Comparison of ENCODE assay signal across 25 cellular contexts in genomic region chr1:63064135-63064534, GRCh38.
"Had no signal": no experiment of that assay in that cellular context is flagged by ENCODE, and none has a peak within 500 bp of the region (broad histone marks: within the 10 kb centered on the region; RNA-seq: fewer than 3 reads in every experiment).

No MANE protein-coding gene starts in this region.

- H3K27ac ChIP-seq: coronary artery, epithelial cell of prostate, esophagus squamous epithelium, gastrocnemius medialis, hepatocyte, left lung, lower lobe of right lung had no signal

- H3K9me3 Mint-ChIP-seq: effector memory CD8-positive, alpha-beta T cell; endodermal cell; naive thymus-derived CD8-positive, alpha-beta T cell had no signal

- H3K9me3 ChIP-seq: esophagus squamous epithelium, gastrocnemius medialis, left lung, lower lobe of right lung, mucosa of descending colon had no signal

- H3K4me1 ChIP-seq: esophagus squamous epithelium, gastrocnemius medialis, left lung, lower lobe of right lung had no signal

- H3K4me1 Mint-ChIP-seq: endodermal cell; mesothelial cell of epicardium; naive B cell; naive thymus-derived CD8-positive, alpha-beta T cell had no signal

- H3K79me2 ChIP-seq: hepatocyte had no signal

- H3K4me3 ChIP-seq: coronary artery, esophagus squamous epithelium, gastrocnemius medialis, hepatocyte, left lung, lower lobe of right lung, mucosa of descending colon had no signal

- H3K36me3 Mint-ChIP-seq: mesothelial cell of epicardium; naive B cell; naive thymus-derived CD8-positive, alpha-beta T cell had no signal

- H3K36me3 ChIP-seq: esophagus squamous epithelium, gastrocnemius medialis, left lung, lower lobe of right lung had no signal

- FAIRE-seq: colon, endometrium, islet of Langerhans, keratinocyte had no signal

- H3K27me3 ChIP-seq: esophagus squamous epithelium, gastrocnemius medialis, hepatocyte had no signal

- H3K4me2 ChIP-seq: hepatocyte had no signal

- H3K4me3 Mint-ChIP-seq: effector memory CD8-positive, alpha-beta T cell; endodermal cell; mesothelial cell of epicardium; naive B cell; naive thymus-derived CD8-positive, alpha-beta T cell had no signal

- H2AFZ ChIP-seq: hepatocyte had no signal

- DNase-seq: effector CD8-positive, alpha-beta T cell; effector memory CD8-positive, alpha-beta T cell; esophagus squamous epithelium; foreskin fibroblast; foreskin melanocyte; gastrocnemius medialis; glutamatergic neuron; hypothalamus; left cardiac atrium; left lung; left ventricle myocardium superior; lower lobe of right lung; mesenchymal stem cell; naive B cell; naive thymus-derived CD8-positive, alpha-beta T cell had no signal

- H3K27ac Mint-ChIP-seq: effector memory CD8-positive, alpha-beta T cell; endodermal cell; mesothelial cell of epicardium; naive B cell; naive thymus-derived CD8-positive, alpha-beta T cell had no signal

- ATAC-seq: effector memory CD8-positive, alpha-beta T cell; gastrocnemius medialis; left cardiac atrium; left lung; left ventricle myocardium superior; lower lobe of right lung; mucosa of descending colon; naive thymus-derived CD8-positive, alpha-beta T cell had no signal
